In the genomic region with DNA sequence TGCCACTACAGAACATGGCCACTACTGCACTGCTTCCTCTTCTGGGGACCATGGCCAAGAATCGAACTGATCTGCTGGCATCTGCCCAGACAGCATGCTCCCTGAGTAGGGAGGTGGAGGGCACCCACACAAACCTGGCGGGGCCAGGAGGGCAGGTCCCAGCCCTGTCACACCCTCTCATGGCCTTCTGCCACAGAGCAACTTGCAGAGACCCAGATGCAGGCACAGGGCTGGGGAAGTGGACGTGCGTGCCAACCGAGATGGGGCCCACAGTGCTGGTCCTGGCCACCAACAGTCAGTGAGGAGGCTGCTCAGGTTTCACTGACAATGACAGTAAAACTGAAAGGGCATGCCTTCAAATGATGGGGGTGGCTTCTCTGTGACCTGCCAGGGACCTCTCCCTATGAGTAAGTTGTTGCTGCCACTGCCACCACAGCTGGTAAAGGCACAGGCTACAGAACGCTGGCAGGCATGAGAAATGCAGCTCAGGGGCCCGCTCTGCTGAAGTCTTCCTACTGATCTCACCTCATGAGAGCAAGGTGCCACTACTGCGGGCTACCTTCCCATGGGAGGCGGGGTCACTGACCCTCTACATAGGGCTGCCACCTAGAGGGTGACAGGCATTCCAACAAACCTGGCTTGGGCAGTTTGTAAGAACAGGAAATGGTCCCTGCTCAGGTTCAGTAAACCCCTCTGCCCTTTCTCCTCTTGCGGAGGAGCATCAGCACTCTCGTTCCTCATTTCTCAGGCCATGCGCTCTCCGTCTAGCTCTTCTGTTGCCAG, we compare ENCODE assay signal across 8 cellular contexts. TPM values are rescaled to one million over a fixed set of nuclear protein-coding genes. Genes with fewer than 3 reads are reported as not detected.
DNase-seq lines count a peak whose midpoint lies in the region; ATAC-seq, FAIRE-seq and TF ChIP-seq lines count a peak whose summit lies in the region.

No MANE protein-coding gene starts in this region.

- H3K27me3 ChIP-seq in testis = no peaks in the 10 kb centered on the region

- no peaks in the 10 kb centered on the region for H3K9me3 ChIP-seq in kidney (ENCODE audit: control insufficient read depth in 1 of 2, low read length in 2 of 2)
- no peaks in the 10 kb centered on the region for H3K9me3 ChIP-seq in testis

- H3K4me1 ChIP-seq in kidney (ENCODE audit: control insufficient read depth in 1 of 2, insufficient read depth in 1 of 2, low read depth in 1 of 2, low read length in 2 of 2) (peaks cover 0 to 16% of the 10 kb centered on the region in 2 donors), testis (peaks cover 52% of the 10 kb centered on the region)

- CTCF ChIA-PET in RWPE1 (lab: Yijun Ruan, JAX) = interaction anchor here (0.9 kb wide), 1 partner anchor 21 kb away, joined by 3 read pairs; no protein-coding TSS in a partner anchor

- TF ChIP-seq CTCF in RWPE1 (conservative IDR thresholded peaks at IDR 0.05; ENCODE audit: low read depth) (no peak), kidney (IDR thresholded peaks at IDR 0.05; ENCODE audit: borderline replicate concordance, extremely low read depth, insufficient read depth) (no peak), testis (IDR thresholded peaks at IDR 0.05) (no peak)

- DNase-seq in RWPE1 (ENCODE audit: low spot score) (no peak), kidney (no peak), testis (no peak), epidermal melanocyte (ENCODE audit: insufficient read length, low spot score) (no peak), OCI-M2 (lab: John Stamatoyannopoulos, UW; ENCODE audit: unreplicated experiment) (no peak), NCI-H1092 treated with DMSO at 0.1 percent for 48 hours (lab: John Stamatoyannopoulos, UW) (no peak)

- H3K27ac ChIP-seq in RWPE1 (peak overlapping the region; percentile 26), kidney (ENCODE audit: low read depth in 2 of 2, low read length in 2 of 2) (peak overlapping the region; percentile 83 to 90), testis (peak overlapping the region; percentile 80 to 85)

- POLR2A ChIA-PET in RWPE1 (lab: Yijun Ruan, JAX; ENCODE audit: low non-redundant PET) = no interaction called here

- TF ChIP-seq POLR2A in testis (IDR thresholded peaks at IDR 0.05) = no peak

- intact Hi-C loops in kidney (cut with DNase I) = no loop called here
- intact Hi-C loops in testis (cut with DNase I; ENCODE audit: low total_unique reads) = no loop called here

- WGBS in testis, 2 donors = 88 to 91% methylated on average over 13 of the region's 13 CpGs

- H3K36me3 ChIP-seq in kidney (ENCODE audit: control insufficient read depth in 1 of 2, insufficient read depth in 2 of 2, low read length in 2 of 2) (peaks cover 0 to 6% of the 10 kb centered on the region in 2 donors), testis (ENCODE audit: low read depth, missing control alignments) (no peaks in the 10 kb centered on the region)

- no peak for FAIRE-seq in kidney (lab: Jason Lieb, UNC)

- H3K4me3 ChIP-seq in kidney (ENCODE audit: low read length in 2 of 2) (no peak overlapping the region), testis (no peak overlapping the region)

- peak overlapping the region in 1 of 2 donors; percentile 23 for H3K9ac ChIP-seq in kidney (ENCODE audit: low read length in 2 of 2)

- ATAC-seq in GM18909 (IDR thresholded peaks at IDR 0.05; ENCODE audit: poor library complexity, unreplicated experiment) = peak; percentile 83
- ATAC-seq in HG02610 (IDR thresholded peaks at IDR 0.05; ENCODE audit: unreplicated experiment) = peak; percentile 69

RNA-seq across cellular contexts. Expression of gene HIC1, which starts 15.5 kb away (rescaled TPM):
- total RNA-seq in kidney (13.0 TPM), testis (10 to 100 TPM; 36.1 to 38.4 TPM)
- polyA plus RNA-seq in kidney (ENCODE audit: insufficient read depth, low read depth, low replicate concordance) (2.7 TPM), testis (ENCODE audit: insufficient read depth, low read depth, low replicate concordance) (8.7 TPM)

RNA-seq across cellular contexts. Expression of gene OVCA2, which starts 28.6 kb away (rescaled TPM):
- total RNA-seq in kidney = 22.9 TPM
- 63.6 TPM for polyA plus RNA-seq in kidney (ENCODE audit: insufficient read depth, low read depth, low replicate concordance)
- total RNA-seq in testis = 10 to 100 TPM; 46.3 to 55.1 TPM
- polyA plus RNA-seq in testis (ENCODE audit: insufficient read depth, low read depth, low replicate concordance) = 46.3 TPM

RNA-seq across cellular contexts. Expression of gene DPH1, which starts 40.5 kb away (rescaled TPM):
- 49.4 TPM for total RNA-seq in kidney
- polyA plus RNA-seq in kidney (ENCODE audit: insufficient read depth, low read depth, low replicate concordance) = 23.3 TPM
- 10 to 100 TPM; 91.9 to 93.3 TPM for total RNA-seq in testis
- polyA plus RNA-seq in testis (ENCODE audit: insufficient read depth, low read depth, low replicate concordance) = 32.6 TPM

RNA-seq across cellular contexts. Expression of gene RTN4RL1, which starts 45.3 kb away (rescaled TPM):
- 10.7 TPM for total RNA-seq in kidney
- polyA plus RNA-seq in kidney (ENCODE audit: insufficient read depth, low read depth, low replicate concordance) = 2.0 TPM
- 1 to 10 TPM; 1.7 to 1.8 TPM for total RNA-seq in testis
- 1.8 TPM for polyA plus RNA-seq in testis (ENCODE audit: insufficient read depth, low read depth, low replicate concordance)

Comparison
In these comparisons a context has a peak if more than half of its experiments do, and no peak if none do; other contexts are left out.
1. H3K27ac ChIP-seq: peak in every context shown above with its lines; median percentile 86 in kidney; 82 in testis; 26 in RWPE1.